ENCODE assay signal across 19 cellular contexts in genomic region chr20:33709905-33710541, GRCh38. TPM values are rescaled to one million over a fixed set of nuclear protein-coding genes. Genes with fewer than 3 reads are reported as not detected.
DNase-seq lines count a peak whose midpoint lies in the region; ATAC-seq, FAIRE-seq and TF ChIP-seq lines count a peak whose summit lies in the region.
"Had no signal": no experiment of that assay in that cellular context is flagged by ENCODE, and none has a peak within 500 bp of the region (broad histone marks: within the 10 kb centered on the region; RNA-seq: fewer than 3 reads in every experiment).

No MANE protein-coding gene starts in this region.

- no peaks in the 10 kb centered on the region for H3K79me1 ChIP-seq in H1 (ENCODE audit: low read depth, low read length)

- peaks cover 16% of the 10 kb centered on the region for H3K4me1 Mint-ChIP-seq in activated CD8-positive, alpha-beta T cell treated with anti-CD3 and anti-CD28 coated beads for 36 hours (ENCODE audit: low read depth)
- H3K4me1 Mint-ChIP-seq in activated CD8-positive, alpha-beta T cell treated with anti-CD3 and anti-CD28 coated beads, Interleukin-2, amount 10 ng/mL, durations not matched to agents 7 days and 5 days (ENCODE audit: low read depth): peaks cover 17% of the 10 kb centered on the region
- H3K4me1 Mint-ChIP-seq in stimulated activated memory B cell treated with anti-CD40 and anti-IgM and Interleukin-4, amounts not matched to agents 10 μg/mL and 1 μg/mL and 100 μg/mL, for 72 hours: peaks cover 20% of the 10 kb centered on the region

- H4K8ac ChIP-seq in H1 (ENCODE audit: extremely low read depth, insufficient read depth, low read length): no peak overlapping the region

- no peaks in the 10 kb centered on the region for H3K36me3 ChIP-seq in PC-3 (ENCODE audit: low read depth, low read length)
- no peaks in the 10 kb centered on the region; a peak in 1 of 8 replicates for H3K36me3 ChIP-seq in H1 (ENCODE audit: control insufficient read depth in 2 of 4, insufficient read depth in 4 of 4, low read length in 3 of 4)

- no peak for TF ChIP-seq CTCF in activated CD8-positive, alpha-beta T cell treated with anti-CD3 and anti-CD28 coated beads for 36 hours (IDR thresholded peaks at IDR 0.05)
- TF ChIP-seq CTCF in PC-3 (conservative IDR thresholded peaks at IDR 0.05; ENCODE audit: low read depth, low read length) (no peak), H1 (IDR thresholded peaks at IDR 0.05; ENCODE audit: control extremely low read depth in 1 of 3, insufficient read depth in 1 of 3, low read depth in 1 of 3, low read length in 3 of 3) (no peak), GM13976 (IDR thresholded peaks at IDR 0.05; ENCODE audit: borderline replicate concordance, control extremely low read depth, extremely low read depth, insufficient read depth, missing control alignments) (no peak)

- FAIRE-seq in H1 (lab: Jason Lieb, UNC): no peak
- FAIRE-seq: GM12878 had no signal

- no peaks in the 10 kb centered on the region for H3K79me2 ChIP-seq in PC-3 (ENCODE audit: low read length)
- H3K79me2 ChIP-seq in H1 (ENCODE audit: control insufficient read depth in 1 of 2, insufficient read depth in 2 of 2, low read length in 2 of 2): no peaks in the 10 kb centered on the region

- H2AFZ ChIP-seq in PC-3 (ENCODE audit: low read length) (no peak overlapping the region), H1 (ENCODE audit: low read length) (no peak overlapping the region)

- H2BK15ac ChIP-seq in H1 (ENCODE audit: low read length): peak overlapping the region; percentile 72

- no peak overlapping the region for H3K4me3 ChIP-seq in PC-3 (ENCODE audit: low read length)
- peak overlapping the region in 1 of 4 experiments; percentile 25; a peak in 3 of 8 replicates for H3K4me3 ChIP-seq in H1 (ENCODE audit: extremely low read depth in 1 of 4, insufficient read depth in 2 of 4, low read depth in 3 of 4, low read length in 4 of 4)
- H3K4me3 ChIP-seq: GM12878 had no signal

- H2BK5ac ChIP-seq in H1 (ENCODE audit: low read depth, low read length): peak overlapping the region; percentile 40

- H3K9ac ChIP-seq in PC-3 (ENCODE audit: low read length) (no peak overlapping the region), H1 (replicated peaks in 1 of 4; ENCODE audit: extremely low read depth in 1 of 4, low read depth in 3 of 4, low read length in 3 of 4) (no peak overlapping the region)
- H3K9ac ChIP-seq: KMS-11 had no signal

- peaks cover 6% of the 10 kb centered on the region; the same call in 1 of the 2 replicates for H3K23me2 ChIP-seq in H1 (ENCODE audit: low read depth, low read length)

- CTCF ChIA-PET in activated CD8-positive, alpha-beta T cell treated with anti-CD3 and anti-CD28 coated beads for 36 hours (lab: Charles Lee): interaction anchor here (0.9 kb wide), 1 partner anchor 151 kb away, joined by 3 read pairs; no protein-coding TSS in a partner anchor
- CTCF ChIA-PET in activated CD8-positive, alpha-beta T cell treated with anti-CD3 and anti-CD28 coated beads, Interleukin-2, amount 10 ng/mL, durations not matched to agents 7 days and 5 days (lab: Charles Lee): no interaction called here
- CTCF ChIA-PET in PC-3 (lab: Charles Lee): no interaction called here
- CTCF ChIA-PET in H1 (lab: Charles Lee; ENCODE audit: partially characterized antibody): interaction anchor here (2.0 kb wide), 1 partner anchor 17 kb away, joined by 6 read pairs; no protein-coding TSS in a partner anchor

- no TSS peak for BruUV-seq in PC-3 (replicated peaks; lab: Mats Ljungman, UMichigan)

- H3K18ac ChIP-seq in H1 (ENCODE audit: extremely low read depth, low read length): no peak overlapping the region

- H3K4me2 ChIP-seq in PC-3 (ENCODE audit: low read length) (peak overlapping the region; percentile 34; the same call in 1 of the 2 replicates), H1 (ENCODE audit: insufficient read depth in 1 of 2, low read depth in 2 of 2, low read length in 2 of 2) (peak overlapping the region; percentile 50 to 72)

- H3F3A ChIP-seq in PC-3 (ENCODE audit: low read length, unreplicated experiment): no peaks in the 10 kb centered on the region

- no peaks in the 10 kb centered on the region for H3K9me3 Mint-ChIP-seq in activated CD8-positive, alpha-beta T cell treated with anti-CD3 and anti-CD28 coated beads for 36 hours
- H3K9me3 Mint-ChIP-seq in activated CD8-positive, alpha-beta T cell treated with anti-CD3 and anti-CD28 coated beads, Interleukin-2, amount 10 ng/mL, durations not matched to agents 7 days and 5 days (ENCODE audit: insufficient read depth): no peaks in the 10 kb centered on the region
- H3K9me3 Mint-ChIP-seq in stimulated activated memory B cell treated with anti-CD40 and anti-IgM and Interleukin-4, amounts not matched to agents 10 μg/mL and 1 μg/mL and 100 μg/mL, for 72 hours: peaks cover 3% of the 10 kb centered on the region
- H3K9me3 Mint-ChIP-seq: CD4-positive, alpha-beta T cell had no signal

- no peak overlapping the region for H3K23ac ChIP-seq in H1 (ENCODE audit: insufficient read length)

- TF ChIP-seq RAD21 in H1 (IDR thresholded peaks at IDR 0.05 in 1 of 2, conservative IDR thresholded peaks at IDR 0.05 in 1 of 2; ENCODE audit: low read depth in 2 of 2, low read length in 2 of 2): no peak

- H3K4ac ChIP-seq in H1 (replicated peaks; ENCODE audit: insufficient read length, low read depth, low read length): no peak overlapping the region

- in situ Hi-C loops in GM13976 (cut with MboI; ENCODE audit: low sequenced_read_pairs, unreplicated experiment): no loop called here

- no peaks in the 10 kb centered on the region for H3K9me2 ChIP-seq in PC-3 (replicated peaks; ENCODE audit: low read length)

- peaks cover 6% of the 10 kb centered on the region; the same call in 1 of the 2 replicates for H3K4me1 ChIP-seq in PC-3 (ENCODE audit: insufficient read depth, low read length)
- H3K4me1 ChIP-seq in H1 (replicated peaks in 1 of 4; ENCODE audit: control insufficient read depth in 3 of 4, insufficient read depth in 4 of 4, low read length in 3 of 4): peaks cover 4 to 9% (median 6%) of the 10 kb centered on the region in 4 experiments

- H4K5ac ChIP-seq in H1 (ENCODE audit: insufficient read length, low read depth, low read length): no peak overlapping the region

- H3K27me3 ChIP-seq in PC-3 (ENCODE audit: low read length) (no peaks in the 10 kb centered on the region), H1 (replicated peaks in 1 of 4; ENCODE audit: control insufficient read depth in 3 of 4, extremely low read depth in 1 of 4, insufficient read depth in 3 of 4, low read length in 3 of 4) (no peaks in the 10 kb centered on the region)

- H3K9me3 ChIP-seq in PC-3 (ENCODE audit: low read length): no peaks in the 10 kb centered on the region
- no peaks in the 10 kb centered on the region for H3K9me3 ChIP-seq in H1 (ENCODE audit: insufficient read depth in 2 of 2, low read depth in 1 of 2, low read length in 1 of 2)

- no peaks in the 10 kb centered on the region for H3K27me3 Mint-ChIP-seq in activated CD8-positive, alpha-beta T cell treated with anti-CD3 and anti-CD28 coated beads for 36 hours
- no peaks in the 10 kb centered on the region for H3K27me3 Mint-ChIP-seq in activated CD8-positive, alpha-beta T cell treated with anti-CD3 and anti-CD28 coated beads, Interleukin-2, amount 10 ng/mL, durations not matched to agents 7 days and 5 days (ENCODE audit: low read depth)
- no peaks in the 10 kb centered on the region for H3K27me3 Mint-ChIP-seq in stimulated activated memory B cell treated with anti-CD40 and anti-IgM and Interleukin-4, amounts not matched to agents 10 μg/mL and 1 μg/mL and 100 μg/mL, for 72 hours
- H3K27me3 Mint-ChIP-seq: CD4-positive, alpha-beta T cell had no signal

- TF ChIP-seq POLR2A in H1 (IDR thresholded peaks at IDR 0.05; ENCODE audit: control extremely low read depth in 1 of 2, low read depth in 2 of 2, low read length in 2 of 2): no peak

- ATAC-seq in activated CD8-positive, alpha-beta T cell treated with anti-CD3 and anti-CD28 coated beads for 36 hours: peak; percentile 30
- no peak for ATAC-seq in activated CD8-positive, alpha-beta T cell treated with anti-CD3 and anti-CD28 coated beads, Interleukin-2, amount 10 ng/mL, durations not matched to agents 7 days and 5 days
- ATAC-seq in PC-3: no peak
- ATAC-seq in stimulated activated memory B cell treated with anti-CD40 and anti-IgM and Interleukin-4, amounts not matched to agents 10 μg/mL and 1 μg/mL and 100 μg/mL, for 72 hours: no peak
- ATAC-seq: GM12878, left lobe of liver had no signal

- H3K27ac ChIP-seq in PC-3 (ENCODE audit: low read length): no peak overlapping the region
- no peak overlapping the region for H3K27ac ChIP-seq in H1 (ENCODE audit: low read depth, low read length)

- no peak overlapping the region for H2BK120ac ChIP-seq in H1 (replicated peaks; ENCODE audit: low read depth, low read length)

- WGBS in H1 (ENCODE audit: extremely low coverage in 1 of 2, insufficient coverage in 1 of 2, insufficient read length in 1 of 2, insufficient replicate concordance in 2 of 2, low coverage in 1 of 2, low lambda C conversion rate in 2 of 2, missing lambda C conversion rate in 1 of 2), 2 experiments: 71 to 100% methylated on average over 2 to 12 of the region's 16 CpGs

- H3K36me3 Mint-ChIP-seq in activated CD8-positive, alpha-beta T cell treated with anti-CD3 and anti-CD28 coated beads for 36 hours (ENCODE audit: low read depth): peaks cover 13% of the 10 kb centered on the region
- peaks cover 44% of the 10 kb centered on the region for H3K36me3 Mint-ChIP-seq in activated CD8-positive, alpha-beta T cell treated with anti-CD3 and anti-CD28 coated beads, Interleukin-2, amount 10 ng/mL, durations not matched to agents 7 days and 5 days (ENCODE audit: low read depth)
- H3K36me3 Mint-ChIP-seq in stimulated activated memory B cell treated with anti-CD40 and anti-IgM and Interleukin-4, amounts not matched to agents 10 μg/mL and 1 μg/mL and 100 μg/mL, for 72 hours: peaks cover 50% of the 10 kb centered on the region

- H3K14ac ChIP-seq in H1 (ENCODE audit: insufficient read length): no peak overlapping the region

- no peak overlapping the region for H3K56ac ChIP-seq in H1 (replicated peaks; ENCODE audit: insufficient read length, low read depth, low read length)

- H2BK20ac ChIP-seq in H1 (ENCODE audit: low read length): peak overlapping the region; percentile 55; the same call in 1 of the 2 replicates

- no peak overlapping the region for H3K27ac Mint-ChIP-seq in activated CD8-positive, alpha-beta T cell treated with anti-CD3 and anti-CD28 coated beads for 36 hours
- H3K27ac Mint-ChIP-seq in activated CD8-positive, alpha-beta T cell treated with anti-CD3 and anti-CD28 coated beads, Interleukin-2, amount 10 ng/mL, durations not matched to agents 7 days and 5 days: no peak overlapping the region
- H3K27ac Mint-ChIP-seq in stimulated activated memory B cell treated with anti-CD40 and anti-IgM and Interleukin-4, amounts not matched to agents 10 μg/mL and 1 μg/mL and 100 μg/mL, for 72 hours: peak overlapping the region; percentile 57
- H3K27ac Mint-ChIP-seq: CD4-positive, alpha-beta T cell had no signal

- POLR2A ChIA-PET in activated CD8-positive, alpha-beta T cell treated with anti-CD3 and anti-CD28 coated beads for 36 hours (lab: Charles Lee): no interaction called here
- POLR2A ChIA-PET in activated CD8-positive, alpha-beta T cell treated with anti-CD3 and anti-CD28 coated beads, Interleukin-2, amount 10 ng/mL, durations not matched to agents 7 days and 5 days (lab: Charles Lee): interaction anchor here (1.0 kb wide), 1 partner anchor 457 kb away, joined by 3 read pairs; no protein-coding TSS in a partner anchor
- POLR2A ChIA-PET in PC-3 (lab: Charles Lee; ENCODE audit: unreplicated experiment): no interaction called here
- POLR2A ChIA-PET in H1 (lab: Charles Lee; ENCODE audit: partially characterized antibody): interaction anchor here (0.8 to 1.5 kb wide), 4 partner anchors 9 to 30 kb away, joined by 3 to 6 read pairs (median 4); partner anchors contain the start of gene PXMP4

- no peak overlapping the region for H2AK5ac ChIP-seq in H1 (ENCODE audit: low read depth, low read length)

- H4K20me1 ChIP-seq in PC-3 (ENCODE audit: low read length) (no peaks in the 10 kb centered on the region), H1 (replicated peaks in 1 of 2; ENCODE audit: control insufficient read depth in 1 of 2, insufficient read depth in 2 of 2, low read length in 2 of 2) (no peaks in the 10 kb centered on the region)

- H4K91ac ChIP-seq in H1 (replicated peaks; ENCODE audit: insufficient read length, low read length): no peak overlapping the region

- DNase-seq in activated CD8-positive, alpha-beta T cell treated with anti-CD3 and anti-CD28 coated beads for 36 hours: no peak
- DNase-seq in activated CD8-positive, alpha-beta T cell treated with anti-CD3 and anti-CD28 coated beads, Interleukin-2, amount 10 ng/mL, durations not matched to agents 7 days and 5 days: no peak
- DNase-seq in PC-3: no peak
- DNase-seq in H1 (ENCODE audit: low read depth in 1 of 2, low spot score in 2 of 2): peak; percentile 59 to 65
- no peak for DNase-seq in NCI-H2029 (lab: John Stamatoyannopoulos, UW)
- DNase-seq in stimulated activated naive CD4-positive, alpha-beta T cell treated with Interleukin-2 at 50 U/mL for 16 hours (lab: John Stamatoyannopoulos, UW): no peak
- no peak for DNase-seq in GM13976 (ENCODE audit: low spot score)
- DNase-seq: amniotic stem cell; CD4-positive, alpha-beta T cell; central memory CD4-positive, alpha-beta T cell; effector CD8-positive, alpha-beta T cell; MV-4-11; NCI-H187; nucleus accumbens; stimulated activated CD4-positive, alpha-beta T cell treated with anti-CD3 and anti-CD28 coated beads, Interleukin-12 subunit alpha, Interleukin-12 subunit beta, amount 100 ng/mL, for 4 hours had no signal

- no peak overlapping the region for H3K4me3 Mint-ChIP-seq in activated CD8-positive, alpha-beta T cell treated with anti-CD3 and anti-CD28 coated beads for 36 hours
- no peak overlapping the region for H3K4me3 Mint-ChIP-seq in activated CD8-positive, alpha-beta T cell treated with anti-CD3 and anti-CD28 coated beads, Interleukin-2, amount 10 ng/mL, durations not matched to agents 7 days and 5 days
- H3K4me3 Mint-ChIP-seq in stimulated activated memory B cell treated with anti-CD40 and anti-IgM and Interleukin-4, amounts not matched to agents 10 μg/mL and 1 μg/mL and 100 μg/mL, for 72 hours: no peak overlapping the region
- H3K4me3 Mint-ChIP-seq: CD4-positive, alpha-beta T cell had no signal

- intact Hi-C loops in activated CD8-positive, alpha-beta T cell treated with anti-CD3 and anti-CD28 coated beads for 36 hours (cut with micrococcal nuclease): no loop called here
- intact Hi-C loops in PC-3 (cut with micrococcal nuclease): no loop called here

- 0 out of 2 replicates have a peak overlapping the region, but pooled peaks have one; percentile 75 for H2BK12ac ChIP-seq in H1 (ENCODE audit: low read depth, low read length)

- TF ChIP-seq EP300 in H1 (IDR thresholded peaks at IDR 0.05; ENCODE audit: borderline replicate concordance in 1 of 2, low read depth in 2 of 2, low read length in 2 of 2): no peak

RNA-seq across cellular contexts. Expression of gene PXMP4, which starts 10.1 kb away (rescaled TPM):
- total RNA-seq in activated CD8-positive, alpha-beta T cell treated with anti-CD3 and anti-CD28 coated beads for 36 hours: 1 to 10 TPM; 6.9 to 7.3 TPM
- total RNA-seq in activated CD8-positive, alpha-beta T cell treated with anti-CD3 and anti-CD28 coated beads, Interleukin-2, amount 10 ng/mL, durations not matched to agents 7 days and 5 days: 10 to 100 TPM; 17.1 to 17.7 TPM
- total RNA-seq in PC-3 (2014; rRNA removed): not detected in 2 replicates
- total RNA-seq in H1 (2021; fragmentation: NEBNext Ultra II Directional; extraction: Animal tissue kit (Norgen Biotek cat#: 25700)): 3.3 and 4.1 TPM in 2 replicates
- polyA plus RNA-seq in H1 (2011; rRNA removed): 3.4 and 5.5 TPM in 2 replicates
- polyA plus RNA-seq in H1 (2011; cell fraction: cytosol; rRNA removed): 3.4 TPM
- polyA plus RNA-seq in H1 (2011; cell fraction: nucleus; rRNA removed): 3.8 TPM
- polyA plus RNA-seq in H1 (2012, experiment 1 of 2): 1.6 to 3.5 TPM (median 2.6 TPM) in 4 replicates
- polyA plus RNA-seq in H1 (2012, experiment 2 of 2): 1.7 TPM
- 3.2 TPM for polyA plus RNA-seq in H1 (2013, experiment 1 of 2)
- polyA plus RNA-seq in H1 (2013, experiment 2 of 2): 3.3 TPM
- polyA minus RNA-seq in H1 (2011; rRNA and poly(A)+ RNA removed): 3.6 and 4.1 TPM in 2 replicates
- 1.4 TPM for polyA minus RNA-seq in H1 (2011; cell fraction: cytosol; rRNA and poly(A)+ RNA removed)
- 1.1 TPM for polyA minus RNA-seq in H1 (2011; cell fraction: nucleus; rRNA and poly(A)+ RNA removed)

RNA-seq across cellular contexts. Expression of gene ZNF341, which starts 21.8 kb away (rescaled TPM):
- total RNA-seq in activated CD8-positive, alpha-beta T cell treated with anti-CD3 and anti-CD28 coated beads for 36 hours: 1 to 10 TPM; 4.3 to 5.0 TPM
- 1 to 10 TPM; 4.7 to 5.2 TPM for total RNA-seq in activated CD8-positive, alpha-beta T cell treated with anti-CD3 and anti-CD28 coated beads, Interleukin-2, amount 10 ng/mL, durations not matched to agents 7 days and 5 days
- total RNA-seq in PC-3 (2014; rRNA removed): 4.4 and 5.1 TPM in 2 replicates
- total RNA-seq in H1 (2021; fragmentation: NEBNext Ultra II Directional; extraction: Animal tissue kit (Norgen Biotek cat#: 25700)): 6.3 and 6.4 TPM in 2 replicates
- polyA plus RNA-seq in H1 (2011; rRNA removed): 5.8 and 7.0 TPM in 2 replicates
- 3.3 TPM for polyA plus RNA-seq in H1 (2011; cell fraction: cytosol; rRNA removed)
- polyA plus RNA-seq in H1 (2011; cell fraction: nucleus; rRNA removed): 6.9 TPM
- 5.0 to 7.4 TPM (median 5.6 TPM) in 4 replicates for polyA plus RNA-seq in H1 (2012, experiment 1 of 2)
- 6.7 TPM for polyA plus RNA-seq in H1 (2012, experiment 2 of 2)
- 3.9 TPM for polyA plus RNA-seq in H1 (2013, experiment 1 of 2)
- 3.7 TPM for polyA plus RNA-seq in H1 (2013, experiment 2 of 2)
- polyA minus RNA-seq in H1 (2011; rRNA and poly(A)+ RNA removed): 5.5 TPM in 2 replicates
- 4.7 TPM for polyA minus RNA-seq in H1 (2011; cell fraction: cytosol; rRNA and poly(A)+ RNA removed)
- 3.9 TPM for polyA minus RNA-seq in H1 (2011; cell fraction: nucleus; rRNA and poly(A)+ RNA removed)

RNA-seq across cellular contexts. Expression of gene E2F1, which starts 23.8 kb away (rescaled TPM):
- 10 to 100 TPM; 71.2 to 72.0 TPM for total RNA-seq in activated CD8-positive, alpha-beta T cell treated with anti-CD3 and anti-CD28 coated beads for 36 hours
- total RNA-seq in activated CD8-positive, alpha-beta T cell treated with anti-CD3 and anti-CD28 coated beads, Interleukin-2, amount 10 ng/mL, durations not matched to agents 7 days and 5 days: 10 to 100 TPM; 74.5 to 80.8 TPM
- 63.7 and 72.2 TPM in 2 replicates for total RNA-seq in PC-3 (2014; rRNA removed)
- total RNA-seq in H1 (2021; fragmentation: NEBNext Ultra II Directional; extraction: Animal tissue kit (Norgen Biotek cat#: 25700)): 35.3 and 35.8 TPM in 2 replicates
- 33.4 and 56.3 TPM in 2 replicates for polyA plus RNA-seq in H1 (2011; rRNA removed)
- 44.6 TPM for polyA plus RNA-seq in H1 (2011; cell fraction: cytosol; rRNA removed)
- polyA plus RNA-seq in H1 (2011; cell fraction: nucleus; rRNA removed): 121 TPM
- polyA plus RNA-seq in H1 (2012, experiment 1 of 2): 32.0 to 45.5 TPM (median 42.4 TPM) in 4 replicates
- polyA plus RNA-seq in H1 (2012, experiment 2 of 2): 36.8 TPM
- 25.5 TPM for polyA plus RNA-seq in H1 (2013, experiment 1 of 2)
- 23.3 TPM for polyA plus RNA-seq in H1 (2013, experiment 2 of 2)
- polyA minus RNA-seq in H1 (2011; rRNA and poly(A)+ RNA removed): 21.5 and 26.8 TPM in 2 replicates
- 17.8 TPM for polyA minus RNA-seq in H1 (2011; cell fraction: cytosol; rRNA and poly(A)+ RNA removed)
- polyA minus RNA-seq in H1 (2011; cell fraction: nucleus; rRNA and poly(A)+ RNA removed): 22.2 TPM

RNA-seq across cellular contexts. Expression of gene NECAB3, which starts 35.8 kb away (rescaled TPM):
- total RNA-seq in activated CD8-positive, alpha-beta T cell treated with anti-CD3 and anti-CD28 coated beads for 36 hours: 10 to 100 TPM; 13.7 to 16.0 TPM
- 10 to 100 TPM; 28.4 to 38.2 TPM for total RNA-seq in activated CD8-positive, alpha-beta T cell treated with anti-CD3 and anti-CD28 coated beads, Interleukin-2, amount 10 ng/mL, durations not matched to agents 7 days and 5 days
- 41.2 and 43.5 TPM in 2 replicates for total RNA-seq in PC-3 (2014; rRNA removed)
- 19.7 and 20.5 TPM in 2 replicates for total RNA-seq in H1 (2021; fragmentation: NEBNext Ultra II Directional; extraction: Animal tissue kit (Norgen Biotek cat#: 25700))
- polyA plus RNA-seq in H1 (2011; rRNA removed): 46.2 and 72.6 TPM in 2 replicates
- 39.5 TPM for polyA plus RNA-seq in H1 (2011; cell fraction: cytosol; rRNA removed)
- 101 TPM for polyA plus RNA-seq in H1 (2011; cell fraction: nucleus; rRNA removed)
- polyA plus RNA-seq in H1 (2012, experiment 1 of 2): 13.8 to 22.6 TPM (median 18.4 TPM) in 4 replicates
- polyA plus RNA-seq in H1 (2012, experiment 2 of 2): 15.9 TPM
- polyA plus RNA-seq in H1 (2013, experiment 1 of 2): 12.2 TPM
- polyA plus RNA-seq in H1 (2013, experiment 2 of 2): 10.7 TPM
- 20.5 and 23.8 TPM in 2 replicates for polyA minus RNA-seq in H1 (2011; rRNA and poly(A)+ RNA removed)
- polyA minus RNA-seq in H1 (2011; cell fraction: cytosol; rRNA and poly(A)+ RNA removed): 15.6 TPM
- 39.6 TPM for polyA minus RNA-seq in H1 (2011; cell fraction: nucleus; rRNA and poly(A)+ RNA removed)

RNA-seq across cellular contexts. Expression of gene ACTL10, which starts 43.3 kb away (rescaled TPM):
- 1 to 10 TPM; 2.4 TPM for total RNA-seq in activated CD8-positive, alpha-beta T cell treated with anti-CD3 and anti-CD28 coated beads for 36 hours
- 1 to 10 TPM; 2.9 to 3.2 TPM for total RNA-seq in activated CD8-positive, alpha-beta T cell treated with anti-CD3 and anti-CD28 coated beads, Interleukin-2, amount 10 ng/mL, durations not matched to agents 7 days and 5 days
- 1.6 and 2.8 TPM in 2 replicates for total RNA-seq in PC-3 (2014; rRNA removed)
- not detected in 2 replicates for total RNA-seq in H1 (2021; fragmentation: NEBNext Ultra II Directional; extraction: Animal tissue kit (Norgen Biotek cat#: 25700))
- 0.20 and 0.26 TPM in 2 replicates for polyA plus RNA-seq in H1 (2011; rRNA removed)
- 0.25 TPM for polyA plus RNA-seq in H1 (2011; cell fraction: cytosol; rRNA removed)
- 0.33 TPM for polyA plus RNA-seq in H1 (2011; cell fraction: nucleus; rRNA removed)
- polyA plus RNA-seq in H1 (2012, experiment 1 of 2): 0.11 to 0.18 TPM (median 0.12 TPM) in 3 of 4 replicates, not detected in the other
- polyA plus RNA-seq in H1 (2012, experiment 2 of 2): 0.30 TPM
- polyA plus RNA-seq in H1 (2013, experiment 1 of 2): 0.08 TPM
- polyA plus RNA-seq in H1 (2013, experiment 2 of 2): 0.04 TPM
- polyA minus RNA-seq in H1 (2011; rRNA and poly(A)+ RNA removed): 0.07 and 0.09 TPM in 2 replicates
- not detected for polyA minus RNA-seq in H1 (2011; cell fraction: cytosol; rRNA and poly(A)+ RNA removed)
- polyA minus RNA-seq in H1 (2011; cell fraction: nucleus; rRNA and poly(A)+ RNA removed): 1.7 TPM

Comparison
In these comparisons a context has a peak if more than half of its experiments do, and no peak if none do; other contexts are left out.
1. CTCF ChIA-PET loops: an anchor here in activated CD8-positive, alpha-beta T cell treated with anti-CD3 and anti-CD28 coated beads for 36 hours (0.9 kb wide) and H1 (2.0 kb wide); none called in activated CD8-positive, alpha-beta T cell treated with anti-CD3 and anti-CD28 coated beads, Interleukin-2, amount 10 ng/mL, durations not matched to agents 7 days and 5 days and PC-3.
2. POLR2A ChIA-PET loops: an anchor here in activated CD8-positive, alpha-beta T cell treated with anti-CD3 and anti-CD28 coated beads, Interleukin-2, amount 10 ng/mL, durations not matched to agents 7 days and 5 days (1.0 kb wide) and H1 (0.8 to 1.5 kb wide); none called in activated CD8-positive, alpha-beta T cell treated with anti-CD3 and anti-CD28 coated beads for 36 hours and PC-3.
3. DNase-seq: peak in H1 (2 of 2); none in activated CD8-positive, alpha-beta T cell treated with anti-CD3 and anti-CD28 coated beads for 36 hours (single experiment), activated CD8-positive, alpha-beta T cell treated with anti-CD3 and anti-CD28 coated beads, Interleukin-2, amount 10 ng/mL, durations not matched to agents 7 days and 5 days (single experiment), PC-3 (single experiment), NCI-H2029 (single experiment), stimulated activated naive CD4-positive, alpha-beta T cell treated with Interleukin-2 at 50 U/mL for 16 hours (single experiment) and GM13976 (single experiment).